In genomic region chr1:2414297-2414958, GRCh38 we compare ENCODE assay signal across 8 cellular contexts. TPM values are rescaled to one million over a fixed set of nuclear protein-coding genes. Genes with fewer than 3 reads are reported as not detected.
DNase-seq lines count a peak whose midpoint lies in the region; ATAC-seq and TF ChIP-seq lines count a peak whose summit lies in the region.

No MANE protein-coding gene starts in this region.

- no peak overlapping the region for H4K91ac ChIP-seq in mesenchymal stem cell (ENCODE audit: low read length)

- no peak overlapping the region for H3K14ac ChIP-seq in mesenchymal stem cell (ENCODE audit: low read length in 2 of 2)

- no peak overlapping the region for H2AK5ac ChIP-seq in mesenchymal stem cell (ENCODE audit: low read length, severe bottlenecking)

- peak overlapping the region; percentile 94 to 96 for H3K4me3 Mint-ChIP-seq in effector memory CD8-positive, alpha-beta T cell

- H3K27ac Mint-ChIP-seq in effector memory CD8-positive, alpha-beta T cell = peak overlapping the region; percentile 80 to 83

- H3K9me3 ChIP-seq in HEK293 (ENCODE audit: control insufficient read depth, insufficient read depth, low read depth, low read length) = no peaks in the 10 kb centered on the region
- no peaks in the 10 kb centered on the region for H3K9me3 ChIP-seq in mesenchymal stem cell (ENCODE audit: control insufficient read depth, low read length)

- POLR2A ChIA-PET in BJ (lab: Charles Lee) (no interaction called here), HEK293 (lab: Yijun Ruan, JAX) (no interaction called here)

- H3K23ac ChIP-seq in mesenchymal stem cell (ENCODE audit: low read length in 2 of 2) = no peak overlapping the region

- no peak overlapping the region for H2BK15ac ChIP-seq in mesenchymal stem cell (ENCODE audit: low read depth, poor library complexity, severe bottlenecking)

- no peak overlapping the region for H2AFZ ChIP-seq in mesenchymal stem cell (ENCODE audit: low read depth, low read length)

- peaks cover 2% of the 10 kb centered on the region; the same call in 1 of the 2 replicates for H3K27me3 ChIP-seq in BJ (ENCODE audit: control insufficient read depth, insufficient read depth, low read length)
- peaks cover 16 to 44% of the 10 kb centered on the region in 2 experiments for H3K27me3 ChIP-seq in mesenchymal stem cell (ENCODE audit: control insufficient read depth in 1 of 2, insufficient read depth in 1 of 2, low read length in 2 of 2)

- CTCF ChIA-PET in BJ (lab: Yijun Ruan, JAX) (interaction anchor here (0.7 to 6.9 kb wide), 15 partner anchors 11 to 1010 kb away, joined by 3 to 71 read pairs (median 4); partner anchors contain the start of gene TNFRSF14), HEK293 (lab: Yijun Ruan, JAX) (interaction anchor here (0.6 to 2.2 kb wide), 9 partner anchors 9 to 947 kb away, joined by 3 to 31 read pairs (median 4); partner anchors contain the start of gene MORN1)

- H3K4ac ChIP-seq in mesenchymal stem cell (ENCODE audit: low read depth in 1 of 2, low read length in 2 of 2) = peak overlapping the region in 1 of 2 experiments; percentile 52

- H3K4me2 ChIP-seq in mesenchymal stem cell (ENCODE audit: low read length, poor library complexity, severe bottlenecking) = peak overlapping the region; percentile 49

- peaks cover 20% of the 10 kb centered on the region for H3K79me1 ChIP-seq in mesenchymal stem cell (replicated peaks; ENCODE audit: low read length, poor library complexity, severe bottlenecking)

- no peak overlapping the region for H2BK5ac ChIP-seq in mesenchymal stem cell (ENCODE audit: low read depth, low read length, poor library complexity, severe bottlenecking)

- no peak overlapping the region for H2BK120ac ChIP-seq in mesenchymal stem cell (ENCODE audit: low read depth, low read length)

- H3K9ac ChIP-seq in mesenchymal stem cell (ENCODE audit: low read length) = peak overlapping the region; percentile 85

- 2% methylated on average over 22 of the region's 25 CpGs for WGBS in mesenchymal stem cell

- H3K4me3 ChIP-seq in BJ (ENCODE audit: low read depth, low read length) = no peak overlapping the region
- H3K4me3 ChIP-seq in HEK293 (ENCODE audit: low read depth, low read length) = no peak overlapping the region
- H3K4me3 ChIP-seq in mesenchymal stem cell (ENCODE audit: insufficient read depth in 1 of 2, low read depth in 1 of 2, low read length in 2 of 2) = peak overlapping the region in 1 of 2 experiments; percentile 53

- H2BK12ac ChIP-seq in mesenchymal stem cell (ENCODE audit: low read length in 2 of 2) = peak overlapping the region in 1 of 2 experiments; percentile 51

- H3K4me1 ChIP-seq in HEK293 (ENCODE audit: control insufficient read depth, insufficient read depth, low read length) = no peaks in the 10 kb centered on the region
- peaks cover 42% of the 10 kb centered on the region for H3K4me1 ChIP-seq in mesenchymal stem cell (ENCODE audit: control insufficient read depth, insufficient read depth, low read depth, low read length)

- peak; percentile 93 for TF ChIP-seq CTCF in BJ (IDR thresholded peaks at IDR 0.05; ENCODE audit: insufficient read depth, low read depth, low read length)
- peak; percentile 88 for TF ChIP-seq CTCF in HEK293 (tag by site-specific recombination; IDR thresholded peaks at IDR 0.05)

- H3K18ac ChIP-seq in mesenchymal stem cell (ENCODE audit: low read depth in 1 of 2, low read length in 2 of 2) = no peak overlapping the region

- no peaks in the 10 kb centered on the region for H3K27me3 Mint-ChIP-seq in effector memory CD8-positive, alpha-beta T cell

- H3K9me3 Mint-ChIP-seq in effector memory CD8-positive, alpha-beta T cell = no peaks in the 10 kb centered on the region

- DNase-seq in BJ (ENCODE audit: low read depth) = no peak
- peak; percentile 15 for DNase-seq in NK-92 (lab: John Stamatoyannopoulos, UW; ENCODE audit: unreplicated experiment)
- peak; percentile 48 to 72 for DNase-seq in activated CD8-positive, alpha-beta memory T cell treated with anti-CD3 and anti-CD28 coated beads for 1 hour (ENCODE audit: extremely low read depth in 1 of 2, low read depth in 1 of 2)
- peak; percentile 74 to 83 (median 78) for DNase-seq in effector memory CD8-positive, alpha-beta T cell
- peak; percentile 69 for DNase-seq in mesenchymal stem cell
- DNase-seq in stimulated activated CD8-positive, alpha-beta memory T cell treated with anti-CD3 and anti-CD28 coated beads, Interleukin-15, amount 100 ng/mL, for 4 hours (ENCODE audit: low read depth in 2 of 2) = peak; percentile 59 to 68

- peaks cover 38 to 39% of the 10 kb centered on the region in 2 donors for H3K4me1 Mint-ChIP-seq in effector memory CD8-positive, alpha-beta T cell (ENCODE audit: low read depth in 2 of 2)

- peaks cover 17% of the 10 kb centered on the region for H3K36me3 Mint-ChIP-seq in effector memory CD8-positive, alpha-beta T cell (ENCODE audit: insufficient read depth)

- H3K27ac ChIP-seq in HEK293 (ENCODE audit: extremely low read depth, low read depth, low read length) (no peak overlapping the region), mesenchymal stem cell (ENCODE audit: low read length, poor library complexity, severe bottlenecking) (no peak overlapping the region)

- peaks cover 4% of the 10 kb centered on the region; the same call in 1 of the 2 replicates for H3K36me3 ChIP-seq in BJ (ENCODE audit: control insufficient read depth, insufficient read depth, low read length)
- peaks cover 0 to 10% of the 10 kb centered on the region in 2 experiments; a peak in 1 of 3 replicates for H3K36me3 ChIP-seq in HEK293 (ENCODE audit: control insufficient read depth in 2 of 2, insufficient read depth in 1 of 2, low read length in 2 of 2)
- peaks cover 9 to 15% of the 10 kb centered on the region in 2 experiments for H3K36me3 ChIP-seq in mesenchymal stem cell (ENCODE audit: control insufficient read depth in 1 of 2, insufficient read depth in 2 of 2, low read depth in 1 of 2, low read length in 2 of 2)

- H4K8ac ChIP-seq in mesenchymal stem cell (ENCODE audit: low read length) = peak overlapping the region; percentile 45

- peak; percentile 20 for ATAC-seq in effector memory CD8-positive, alpha-beta T cell (replicated peaks)
- ATAC-seq in GM18867 (IDR thresholded peaks at IDR 0.05; ENCODE audit: unreplicated experiment) = no peak

TF ChIP-seq in HEK293, 187 proteins besides CTCF, POLR2A, EP300 and RAD21 (continues in another document):
- TF ChIP-seq ZNF311 (tag by site-specific recombination; IDR thresholded peaks at IDR 0.05; ENCODE audit: borderline replicate concordance) (no peak), YY2 (tag by site-specific recombination; IDR thresholded peaks at IDR 0.05) (no peak), ZFP69B (tag by site-specific recombination; IDR thresholded peaks at IDR 0.05) (no peak), ZFHX2 (tag by site-specific recombination; conservative IDR thresholded peaks at IDR 0.05) (no peak), ZNF514 (tag by site-specific recombination; IDR thresholded peaks at IDR 0.05) (no peak), ZNF112 (tag by site-specific recombination; IDR thresholded peaks at IDR 0.05) (no peak), ZSCAN5A (tag by site-specific recombination; IDR thresholded peaks at IDR 0.05) (no peak), ZNF621 (tag by site-specific recombination; IDR thresholded peaks at IDR 0.05) (no peak), ZNF221 (tag by site-specific recombination; IDR thresholded peaks at IDR 0.05; ENCODE audit: borderline replicate concordance) (no peak), ZNF155 (tag by site-specific recombination; IDR thresholded peaks at IDR 0.05) (no peak), OSR2 (tag by site-specific recombination; IDR thresholded peaks at IDR 0.05) (no peak), ZNF354C (tag by site-specific recombination; IDR thresholded peaks at IDR 0.05; ENCODE audit: borderline replicate concordance, low read depth) (no peak), ZBTB8A (tag by site-specific recombination; IDR thresholded peaks at IDR 0.05) (peak; percentile 73; the same call in 1 of the 2 replicates), ZNF335 (tag by site-specific recombination; conservative IDR thresholded peaks at IDR 0.05) (peak; percentile 79), ZNF140 (tag by site-specific recombination; IDR thresholded peaks at IDR 0.05) (no peak), FEZF1 (tag by site-specific recombination; IDR thresholded peaks at IDR 0.05) (no peak), KLF7 (tag by site-specific recombination; IDR thresholded peaks at IDR 0.05; ENCODE audit: borderline replicate concordance) (no peak), ZNF544 (tag by site-specific recombination; IDR thresholded peaks at IDR 0.05) (no peak), ZNF610 (tag by site-specific recombination; IDR thresholded peaks at IDR 0.05; ENCODE audit: borderline replicate concordance) (no peak), RBAK (tag by site-specific recombination; IDR thresholded peaks at IDR 0.05) (no peak)

RNA-seq across cellular contexts. Expression of gene PEX10, which starts 2.1 kb away (rescaled TPM):
- polyA plus RNA-seq in BJ (2011; rRNA removed) = 17.4 and 23.6 TPM in 2 replicates
- polyA minus RNA-seq in BJ (2011; rRNA and poly(A)+ RNA removed) = 6.4 and 10.0 TPM in 2 replicates
- polyA plus RNA-seq in mesenchymal stem cell (2013, experiment 1 of 2) = 10.6 TPM
- polyA plus RNA-seq in mesenchymal stem cell (2013, experiment 2 of 2) = 10.8 TPM

RNA-seq across cellular contexts. Expression of gene RER1, which starts 22.8 kb away (rescaled TPM):
- 255 and 354 TPM in 2 replicates for polyA plus RNA-seq in BJ (2011; rRNA removed)
- polyA minus RNA-seq in BJ (2011; rRNA and poly(A)+ RNA removed) = 140 and 222 TPM in 2 replicates
- polyA plus RNA-seq in mesenchymal stem cell (2013, experiment 1 of 2) = 163 TPM
- 180 TPM for polyA plus RNA-seq in mesenchymal stem cell (2013, experiment 2 of 2)

RNA-seq across cellular contexts. Expression of gene MORN1, which starts 23.1 kb away (rescaled TPM):
- 3.7 and 4.3 TPM in 2 replicates for polyA plus RNA-seq in BJ (2011; rRNA removed)
- polyA minus RNA-seq in BJ (2011; rRNA and poly(A)+ RNA removed) = 5.5 and 10.5 TPM in 2 replicates
- polyA plus RNA-seq in mesenchymal stem cell (2013, experiment 1 of 2) = 1.8 TPM
- polyA plus RNA-seq in mesenchymal stem cell (2013, experiment 2 of 2) = 1.7 TPM
